ENCODE assay signal across 2 cellular contexts in the genomic region with DNA sequence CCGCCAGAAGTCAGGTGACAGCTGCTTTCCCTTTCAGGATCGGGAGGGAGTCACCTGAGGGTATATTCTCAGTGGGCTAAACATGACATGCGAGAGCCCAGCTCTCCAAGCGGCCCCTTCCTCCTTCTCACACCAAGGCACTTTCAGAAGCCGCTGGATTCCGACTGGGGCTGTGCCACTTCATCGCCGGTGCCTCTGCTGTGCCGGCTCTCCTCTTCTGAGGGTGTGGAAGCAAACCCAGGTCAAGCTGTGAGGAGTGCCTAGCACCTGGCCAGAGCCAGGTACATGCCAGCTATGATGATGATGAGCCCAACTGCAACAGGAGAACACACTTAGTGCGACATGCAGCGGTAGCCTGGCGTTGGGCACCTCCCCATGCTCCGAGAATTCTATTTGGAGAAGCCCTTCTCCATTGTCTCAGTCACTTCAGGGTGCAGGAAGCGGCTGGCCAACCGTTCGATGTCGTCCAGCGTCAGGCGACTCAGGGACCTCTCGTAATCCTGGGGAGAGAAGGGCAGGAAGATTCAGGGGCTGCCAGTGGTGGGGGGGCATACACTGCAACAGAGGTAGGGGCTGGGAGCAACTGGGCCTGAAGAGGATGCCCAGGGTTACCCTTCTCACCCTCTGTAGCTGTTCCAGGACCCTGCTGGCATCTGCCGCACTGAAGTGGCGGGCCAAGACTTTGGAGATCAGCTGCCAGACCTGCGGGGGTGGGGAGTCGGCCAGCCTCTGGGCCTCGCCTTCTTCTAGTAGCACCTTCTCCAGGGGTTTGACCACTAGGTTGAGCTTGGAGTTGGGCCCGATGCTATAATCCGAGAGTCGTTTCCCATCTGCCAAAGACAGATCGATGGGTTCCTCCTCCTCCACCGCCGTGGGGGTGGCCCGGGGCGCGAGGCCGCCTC.
TF ChIP-seq lines count a peak whose summit lies in the region.

No MANE protein-coding gene starts in this region.

TF ChIP-seq in SK-N-SH, 30 proteins besides CTCF, POLR2A, EP300 and RAD21 (continued from another document):
- TF ChIP-seq TEAD4 (IDR thresholded peaks at IDR 0.05; ENCODE audit: borderline replicate concordance, insufficient read depth) (no peak), RCOR1 (IDR thresholded peaks at IDR 0.05; ENCODE audit: low read length) (no peak), RFX5 (IDR thresholded peaks at IDR 0.05; ENCODE audit: low read length) (no peak), ELF1 (IDR thresholded peaks at IDR 0.05) (no peak), MXI1 (IDR thresholded peaks at IDR 0.05; ENCODE audit: low read depth, low read length) (no peak), RXRA (IDR thresholded peaks at IDR 0.05; ENCODE audit: borderline replicate concordance, low read depth) (no peak), MEF2A (IDR thresholded peaks at IDR 0.05; ENCODE audit: borderline replicate concordance, low read depth) (no peak), GATA2 (CRISPR knock-in tag; IDR thresholded peaks at IDR 0.05) (no peak), EZH2phosphoT487 (IDR thresholded peaks at IDR 0.05; ENCODE audit: borderline replicate concordance, low read depth) (no peak), FOXJ3 (CRISPR knock-in tag; IDR thresholded peaks at IDR 0.05) (no peak), SIN3A (IDR thresholded peaks at IDR 0.05; ENCODE audit: borderline replicate concordance, low read depth, low read length) (no peak), TAF1 (IDR thresholded peaks at IDR 0.05; ENCODE audit: borderline replicate concordance, low read depth, low read length) (no peak)
- TF ChIP-seq, protein P1, sequence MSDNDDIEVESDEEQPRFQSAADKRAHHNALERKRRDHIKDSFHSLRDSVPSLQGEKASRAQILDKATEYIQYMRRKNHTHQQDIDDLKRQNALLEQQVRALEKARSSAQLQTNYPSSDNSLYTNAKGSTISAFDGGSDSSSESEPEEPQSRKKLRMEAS (IDR thresholded peaks at IDR 0.05; ENCODE audit: low read depth), result no peak
- TF ChIP-seq, protein P2, sequence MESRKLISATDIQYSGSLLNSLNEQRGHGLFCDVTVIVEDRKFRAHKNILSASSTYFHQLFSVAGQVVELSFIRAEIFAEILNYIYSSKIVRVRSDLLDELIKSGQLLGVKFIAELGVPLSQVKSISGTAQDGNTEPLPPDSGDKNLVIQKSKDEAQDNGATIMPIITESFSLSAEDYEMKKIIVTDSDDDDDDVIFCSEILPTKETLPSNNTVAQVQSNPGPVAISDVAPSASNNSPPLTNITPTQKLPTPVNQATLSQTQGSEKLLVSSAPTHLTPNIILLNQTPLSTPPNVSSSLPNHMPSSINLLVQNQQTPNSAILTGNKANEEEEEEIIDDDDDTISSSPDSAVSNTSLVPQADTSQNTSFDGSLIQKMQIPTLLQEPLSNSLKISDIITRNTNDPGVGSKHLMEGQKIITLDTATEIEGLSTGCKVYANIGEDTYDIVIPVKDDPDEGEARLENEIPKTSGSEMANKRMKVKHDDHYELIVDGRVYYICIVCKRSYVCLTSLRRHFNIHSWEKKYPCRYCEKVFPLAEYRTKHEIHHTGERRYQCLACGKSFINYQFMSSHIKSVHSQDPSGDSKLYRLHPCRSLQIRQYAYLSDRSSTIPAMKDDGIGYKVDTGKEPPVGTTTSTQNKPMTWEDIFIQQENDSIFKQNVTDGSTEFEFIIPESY (IDR thresholded peaks at IDR 0.05; ENCODE audit: borderline replicate concordance, low read depth), result no peak
- TF ChIP-seq, protein P3, sequence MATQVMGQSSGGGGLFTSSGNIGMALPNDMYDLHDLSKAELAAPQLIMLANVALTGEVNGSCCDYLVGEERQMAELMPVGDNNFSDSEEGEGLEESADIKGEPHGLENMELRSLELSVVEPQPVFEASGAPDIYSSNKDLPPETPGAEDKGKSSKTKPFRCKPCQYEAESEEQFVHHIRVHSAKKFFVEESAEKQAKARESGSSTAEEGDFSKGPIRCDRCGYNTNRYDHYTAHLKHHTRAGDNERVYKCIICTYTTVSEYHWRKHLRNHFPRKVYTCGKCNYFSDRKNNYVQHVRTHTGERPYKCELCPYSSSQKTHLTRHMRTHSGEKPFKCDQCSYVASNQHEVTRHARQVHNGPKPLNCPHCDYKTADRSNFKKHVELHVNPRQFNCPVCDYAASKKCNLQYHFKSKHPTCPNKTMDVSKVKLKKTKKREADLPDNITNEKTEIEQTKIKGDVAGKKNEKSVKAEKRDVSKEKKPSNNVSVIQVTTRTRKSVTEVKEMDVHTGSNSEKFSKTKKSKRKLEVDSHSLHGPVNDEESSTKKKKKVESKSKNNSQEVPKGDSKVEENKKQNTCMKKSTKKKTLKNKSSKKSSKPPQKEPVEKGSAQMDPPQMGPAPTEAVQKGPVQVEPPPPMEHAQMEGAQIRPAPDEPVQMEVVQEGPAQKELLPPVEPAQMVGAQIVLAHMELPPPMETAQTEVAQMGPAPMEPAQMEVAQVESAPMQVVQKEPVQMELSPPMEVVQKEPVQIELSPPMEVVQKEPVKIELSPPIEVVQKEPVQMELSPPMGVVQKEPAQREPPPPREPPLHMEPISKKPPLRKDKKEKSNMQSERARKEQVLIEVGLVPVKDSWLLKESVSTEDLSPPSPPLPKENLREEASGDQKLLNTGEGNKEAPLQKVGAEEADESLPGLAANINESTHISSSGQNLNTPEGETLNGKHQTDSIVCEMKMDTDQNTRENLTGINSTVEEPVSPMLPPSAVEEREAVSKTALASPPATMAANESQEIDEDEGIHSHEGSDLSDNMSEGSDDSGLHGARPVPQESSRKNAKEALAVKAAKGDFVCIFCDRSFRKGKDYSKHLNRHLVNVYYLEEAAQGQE (IDR thresholded peaks at IDR 0.05; ENCODE audit: low read depth, low read length), result no peak

TF ChIP-seq in SK-N-SH treated with all-trans-retinoic acid at 6 μM for 48 hours, 23 proteins besides CTCF, POLR2A, EP300 and RAD21 (continued from another document):
- TF ChIP-seq ZC3H10 (CRISPR knock-in tag; IDR thresholded peaks at IDR 0.05) (no peak), ARNTL (CRISPR knock-in tag; IDR thresholded peaks at IDR 0.05; ENCODE audit: borderline replicate concordance, low read depth) (no peak), OSR1 (CRISPR knock-in tag; IDR thresholded peaks at IDR 0.05) (no peak), CSDC2 (CRISPR knock-in tag; IDR thresholded peaks at IDR 0.05) (no peak), ZNF565 (CRISPR knock-in tag; conservative IDR thresholded peaks at IDR 0.05; ENCODE audit: low read depth) (no peak), RARB (CRISPR knock-in tag; IDR thresholded peaks at IDR 0.05) (no peak), SNAI2 (CRISPR knock-in tag; IDR thresholded peaks at IDR 0.05) (no peak), TOX (CRISPR knock-in tag; IDR thresholded peaks at IDR 0.05; ENCODE audit: borderline replicate concordance) (no peak), ZFP3 (CRISPR knock-in tag; IDR thresholded peaks at IDR 0.05) (no peak)
- TF ChIP-seq, protein P4, sequence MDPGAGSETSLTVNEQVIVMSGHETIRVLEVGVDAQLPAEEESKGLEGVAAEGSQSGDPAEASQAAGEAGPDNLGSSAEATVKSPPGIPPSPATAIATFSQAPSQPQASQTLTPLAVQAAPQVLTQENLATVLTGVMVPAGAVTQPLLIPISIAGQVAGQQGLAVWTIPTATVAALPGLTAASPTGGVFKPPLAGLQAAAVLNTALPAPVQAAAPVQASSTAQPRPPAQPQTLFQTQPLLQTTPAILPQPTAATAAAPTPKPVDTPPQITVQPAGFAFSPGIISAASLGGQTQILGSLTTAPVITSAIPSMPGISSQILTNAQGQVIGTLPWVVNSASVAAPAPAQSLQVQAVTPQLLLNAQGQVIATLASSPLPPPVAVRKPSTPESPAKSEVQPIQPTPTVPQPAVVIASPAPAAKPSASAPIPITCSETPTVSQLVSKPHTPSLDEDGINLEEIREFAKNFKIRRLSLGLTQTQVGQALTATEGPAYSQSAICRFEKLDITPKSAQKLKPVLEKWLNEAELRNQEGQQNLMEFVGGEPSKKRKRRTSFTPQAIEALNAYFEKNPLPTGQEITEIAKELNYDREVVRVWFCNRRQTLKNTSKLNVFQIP (CRISPR knock-in tag; IDR thresholded peaks at IDR 0.05; ENCODE audit: borderline replicate concordance, low read depth), result no peak
